Comparison of ENCODE assay signal across 16 cellular contexts in the genomic region with DNA sequence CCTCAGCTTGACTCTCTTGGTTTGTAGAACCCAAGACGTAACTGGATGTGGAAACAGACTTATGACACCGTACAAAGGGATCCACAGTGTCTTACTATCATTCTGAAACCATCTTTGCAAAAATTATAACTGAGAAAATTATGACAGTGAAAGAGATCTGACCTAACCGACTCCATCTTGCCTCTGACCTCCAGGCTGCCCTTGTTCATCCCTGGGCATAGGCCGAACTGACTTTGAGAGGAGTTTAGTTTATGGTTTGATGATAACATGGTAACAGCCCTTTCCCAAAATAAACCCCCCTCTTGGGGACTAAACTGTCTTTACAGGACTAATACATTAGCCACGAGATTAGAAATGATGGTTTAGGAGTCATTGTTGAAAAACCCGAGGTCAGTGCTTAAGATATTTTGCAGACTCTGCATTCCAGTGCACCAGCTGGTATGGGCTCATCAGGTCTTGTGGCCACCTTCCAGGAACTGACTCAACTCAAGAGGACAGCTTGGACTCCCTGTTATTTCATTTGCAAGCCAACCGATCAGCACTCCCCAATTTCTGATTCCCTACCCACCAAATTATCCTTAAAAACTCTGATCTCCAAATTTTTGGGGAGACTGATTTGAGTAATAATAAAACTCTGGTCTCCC. TPM values are rescaled to one million over a fixed set of nuclear protein-coding genes. Genes with fewer than 3 reads are reported as not detected.
DNase-seq lines count a peak whose midpoint lies in the region; ATAC-seq and TF ChIP-seq lines count a peak whose summit lies in the region.
"Had no signal": no experiment of that assay in that cellular context is flagged by ENCODE, and none has a peak within 500 bp of the region (broad histone marks: within the 10 kb centered on the region; RNA-seq: fewer than 3 reads in every experiment).

No MANE protein-coding gene starts in this region.

- H3K79me2 ChIP-seq in ACC112 (ENCODE audit: control insufficient read depth, insufficient read depth, low read length, unreplicated experiment) = no peaks in the 10 kb centered on the region

- peak overlapping the region; percentile 28 for H2AFZ ChIP-seq in ACC112 (ENCODE audit: low read length, unreplicated experiment)

- peaks cover 17% of the 10 kb centered on the region for H3K4me1 ChIP-seq in ACC112 (ENCODE audit: control insufficient read depth, insufficient read depth, low read length, unreplicated experiment)
- H3K4me1 ChIP-seq: A549 had no signal

- peak overlapping the region; percentile 40 for H3K27ac ChIP-seq in ACC112 (ENCODE audit: low read depth, low read length)
- H3K27ac ChIP-seq: A549, thoracic aorta had no signal

- TF ChIP-seq CTCF in fibroblast of villous mesenchyme (IDR thresholded peaks at IDR 0.05; ENCODE audit: insufficient read depth, low read depth, low read length) (no peak), GM10266 (IDR thresholded peaks at IDR 0.05; ENCODE audit: control insufficient read depth, insufficient read depth, low read depth, missing control alignments) (no peak)

- DNase-seq in HCEC 1CT (peak; percentile 78), amniotic epithelial cell (ENCODE audit: low read depth) (peak; percentile 87), fibroblast of villous mesenchyme (ENCODE audit: low read depth) (peak; percentile 86), NCI-H69 (lab: John Stamatoyannopoulos, UW) (no peak), GM10266 (ENCODE audit: extremely low spot score) (no peak), DMS53 treated with DMSO at 0.1 percent for 48 hours (lab: John Stamatoyannopoulos, UW; ENCODE audit: unreplicated experiment) (no peak)
- DNase-seq: activated CD4-positive, alpha-beta T cell treated with anti-CD3 and anti-CD28 coated beads, Interleukin-2, amount 50 U/mL, for 4 hours; NCI-H1930; NCI-H748 treated with DMSO at 0.1 percent for 48 hours; T1000 had no signal

- no peak for ATAC-seq in HG03045 (IDR thresholded peaks at IDR 0.05; ENCODE audit: unreplicated experiment)
- ATAC-seq: A549; activated T-helper 17 cell treated with anti-CD3 and anti-CD28 coated beads, Interleukin-2, amount 50 U/mL, for 72 hours had no signal

- no peaks in the 10 kb centered on the region for H3K36me3 ChIP-seq in ACC112 (ENCODE audit: insufficient read depth, low read length)
- H3K36me3 ChIP-seq: thoracic aorta had no signal

- H3K4me3 ChIP-seq in ACC112 (ENCODE audit: low read depth, low read length) (no peak overlapping the region), fibroblast of villous mesenchyme (ENCODE audit: low read depth, low read length) (no peak overlapping the region)
- H3K4me3 ChIP-seq: A549, lung, thoracic aorta had no signal

- no peaks in the 10 kb centered on the region for H3K27me3 ChIP-seq in ACC112 (ENCODE audit: insufficient read depth, low read length)

RNA-seq across cellular contexts. Expression of a gene that starts 49.6 kb away (rescaled TPM):
- total RNA-seq in fibroblast of villous mesenchyme = 35.4 and 110 TPM in 2 replicates

RNA-seq across cellular contexts. Expression of a gene that starts 49.9 kb away (rescaled TPM):
- 10.6 and 19.9 TPM in 2 replicates for total RNA-seq in fibroblast of villous mesenchyme

Comparison
In these comparisons a context has a peak if more than half of its experiments do, and no peak if none do; other contexts are left out.
1. DNase-seq: peak in HCEC 1CT (single experiment), amniotic epithelial cell (single experiment) and fibroblast of villous mesenchyme (single experiment); none in NCI-H69 (single experiment), GM10266 (single experiment) and DMS53 treated with DMSO at 0.1 percent for 48 hours (single experiment).